ENCODE assay signal across 9 cellular contexts in genomic region chr11:75475767-75476650, GRCh38. TPM values are rescaled to one million over a fixed set of nuclear protein-coding genes. Genes with fewer than 3 reads are reported as not detected.
DNase-seq lines count a peak whose midpoint lies in the region; ATAC-seq and TF ChIP-seq lines count a peak whose summit lies in the region.
"Had no signal": no experiment of that assay in that cellular context is flagged by ENCODE, and none has a peak within 500 bp of the region (broad histone marks: within the 10 kb centered on the region; RNA-seq: fewer than 3 reads in every experiment).

No MANE protein-coding gene starts in this region.

- peaks cover 32% of the 10 kb centered on the region for H3K4me1 Mint-ChIP-seq in mesothelial cell of epicardium

- no peaks in the 10 kb centered on the region for H3K27me3 ChIP-seq in adrenal gland

- DNase-seq in GDM1 (lab: John Stamatoyannopoulos, UW) (peak; percentile 30), NCI-H2029 (lab: John Stamatoyannopoulos, UW) (peak; percentile 82), adrenal gland (peak in 6 of 7 donors; percentile 47 to 83 (median 55)), medulla oblongata (ENCODE audit: extremely low spot score) (peak; percentile 13), mesothelial cell of epicardium (ENCODE audit: low spot score in 2 of 2, unreplicated experiment in 2 of 2) (no peak), HK-2 (ENCODE audit: unreplicated experiment) (no peak), NCI-H128 (lab: John Stamatoyannopoulos, UW; ENCODE audit: unreplicated experiment) (no peak)

- peaks cover 0 to 28% of the 10 kb centered on the region in 2 donors for H3K4me1 ChIP-seq in adrenal gland (replicated peaks in 1 of 2)

- no peaks in the 10 kb centered on the region for H3K9me3 Mint-ChIP-seq in mesothelial cell of epicardium

- 63 to 80% (median 71%) methylated on average over 7 to 9 of the region's 9 CpGs for WGBS in adrenal gland, 4 donors

- TF ChIP-seq POLR2A in adrenal gland (IDR thresholded peaks at IDR 0.05), result no peak

- H3K4me3 Mint-ChIP-seq in mesothelial cell of epicardium, result no peak overlapping the region

- H3K27me3 Mint-ChIP-seq in mesothelial cell of epicardium (ENCODE audit: low read depth), result no peaks in the 10 kb centered on the region

- H3K27ac Mint-ChIP-seq in mesothelial cell of epicardium, result no peak overlapping the region

- no peaks in the 10 kb centered on the region for H3K36me3 ChIP-seq in adrenal gland (replicated peaks in 1 of 2)
- H3K36me3 ChIP-seq: thoracic aorta had no signal

- no peaks in the 10 kb centered on the region for H3K9me3 ChIP-seq in adrenal gland (replicated peaks in 1 of 3)
- H3K9me3 ChIP-seq: thoracic aorta had no signal

- no peak for ATAC-seq in HG02938 (IDR thresholded peaks at IDR 0.05; ENCODE audit: unreplicated experiment)

- no peaks in the 10 kb centered on the region for H3K36me3 Mint-ChIP-seq in mesothelial cell of epicardium

- no peak overlapping the region for H3K4me3 ChIP-seq in adrenal gland

- peak overlapping the region in 4 of 5 donors; percentile 29 to 81 (median 56) for H3K27ac ChIP-seq in adrenal gland
- H3K27ac ChIP-seq: thoracic aorta had no signal

- intact Hi-C loops in adrenal gland (cut with DNase I), result no loop called here

- TF ChIP-seq CTCF in adrenal gland (IDR thresholded peaks at IDR 0.05), result no peak
- TF ChIP-seq CTCF in mesothelial cell of epicardium (IDR thresholded peaks at IDR 0.05; ENCODE audit: unreplicated experiment), result no peak

RNA-seq across cellular contexts. Expression of gene KLHL35, which starts 43.0 kb away (rescaled TPM):
- 1 to 10 TPM in 3 of 8 donors, under 1 TPM in 5; 0.25 to 2.0 (median 0.93) TPM for total RNA-seq in adrenal gland
- 1 to 10 TPM in 2 of 3 donors, under 1 TPM in 1; 0.38 to 3.5 (median 1.4) TPM for polyA plus RNA-seq in adrenal gland
- total RNA-seq in mesothelial cell of epicardium, result 0.38 to 0.67 TPM (median 0.59 TPM) in 3 replicates

RNA-seq across cellular contexts. Expression of gene GDPD5, which starts 49.7 kb away (rescaled TPM):
- total RNA-seq in adrenal gland (10 to 100 TPM in 7 of 8 donors, 1 to 10 TPM in 1; 4.8 to 17.8 (median 14.5) TPM), mesothelial cell of epicardium (8.0 to 8.2 TPM (median 8.1 TPM) in 3 replicates)
- polyA plus RNA-seq in adrenal gland, result 100 to 1,000 TPM in 1 of 3 donors, 10 to 100 TPM in 1, 1 to 10 TPM in 1; 4.1 to 110 (median 35.0) TPM

Comparison
In these comparisons a context has a peak if more than half of its experiments do, and no peak if none do; other contexts are left out.
1. DNase-seq: peak in GDM1 (single experiment), NCI-H2029 (single experiment), adrenal gland (6 of 7) and medulla oblongata (single experiment); none in mesothelial cell of epicardium (0 of 2), HK-2 (single experiment) and NCI-H128 (single experiment).